In genomic region chrX:141402897-141403610, GRCh38 we compare ENCODE assay signal across 19 cellular contexts.
DNase-seq lines count a peak whose midpoint lies in the region; ATAC-seq and TF ChIP-seq lines count a peak whose summit lies in the region.
"Had no signal": no experiment of that assay in that cellular context is flagged by ENCODE, and none has a peak within 500 bp of the region (broad histone marks: within the 10 kb centered on the region; RNA-seq: fewer than 3 reads in every experiment).

No MANE protein-coding gene starts in this region.

- no peak overlapping the region for H3K14ac ChIP-seq in IMR-90 (replicated peaks; ENCODE audit: low read depth, low read length)

- no peak overlapping the region for H2BK15ac ChIP-seq in IMR-90 (ENCODE audit: low read depth, low read length)

- peak overlapping the region; percentile 45; the same call in 1 of the 2 replicates for H2AK5ac ChIP-seq in IMR-90 (ENCODE audit: low read depth, low read length)

- TF ChIP-seq CTCF in IMR-90 (conservative IDR thresholded peaks at IDR 0.05; ENCODE audit: low read depth, low read length) (no peak), gastroesophageal sphincter (IDR thresholded peaks at IDR 0.05) (no peak), sigmoid colon (IDR thresholded peaks at IDR 0.05) (no peak), GM13977 (IDR thresholded peaks at IDR 0.05; ENCODE audit: extremely low read depth, insufficient read depth, missing control alignments) (no peak)

- intact Hi-C loops in IMR-90 (cut with micrococcal nuclease) = no loop called here
- intact Hi-C loops in sigmoid colon (cut with DNase I) = no loop called here

- H3K9ac ChIP-seq in IMR-90 (ENCODE audit: low read depth, low read length) = no peak overlapping the region
- H3K9ac ChIP-seq: BLaER1, GM23248 had no signal

- H4K5ac ChIP-seq in IMR-90 (ENCODE audit: low read depth, low read length) = no peak overlapping the region

- H2AFZ ChIP-seq in IMR-90 (replicated peaks; ENCODE audit: low read length, poor library complexity) = no peak overlapping the region
- H2AFZ ChIP-seq: GM23248 had no signal

- H3K79me1 ChIP-seq in IMR-90 (ENCODE audit: low read depth in 1 of 2, low read length in 2 of 2) = no peaks in the 10 kb centered on the region

- no peaks in the 10 kb centered on the region for H4K20me1 ChIP-seq in IMR-90 (ENCODE audit: insufficient read depth, low read length)

- H3K27ac ChIP-seq in IMR-90 (ENCODE audit: insufficient read depth, low read length) = no peak overlapping the region
- H3K27ac ChIP-seq in gastroesophageal sphincter = no peak overlapping the region
- no peak overlapping the region for H3K27ac ChIP-seq in sigmoid colon
- H3K27ac ChIP-seq: BLaER1, C4-2B, GM23248 had no signal

- in situ Hi-C loops in IMR-90 (cut with MboI; ENCODE audit: low sequenced_read_pairs) (no loop called here), GM13977 (cut with MboI; ENCODE audit: low pct_unique_long_range_greater_than_20kb, low sequenced_read_pairs, unreplicated experiment) (no loop called here)

- no peak overlapping the region for H4K91ac ChIP-seq in IMR-90 (ENCODE audit: insufficient read depth, low read depth, low read length)

- H3K9me3 ChIP-seq in IMR-90 (ENCODE audit: control insufficient read depth, insufficient read depth, low read length) = no peaks in the 10 kb centered on the region; the same call in 1 of the 2 replicates
- H3K9me3 ChIP-seq in gastroesophageal sphincter = no peaks in the 10 kb centered on the region
- no peaks in the 10 kb centered on the region for H3K9me3 ChIP-seq in sigmoid colon
- H3K9me3 ChIP-seq: BLaER1, Caco-2 had no signal

- H2BK20ac ChIP-seq in IMR-90 (ENCODE audit: low read depth, low read length) = peak overlapping the region; percentile 18; the same call in 1 of the 2 replicates

- no peak overlapping the region for H3K18ac ChIP-seq in IMR-90 (ENCODE audit: low read depth, low read length)

- DNase-seq in IMR-90 (no peak), sigmoid colon (peak; percentile 34), GM13977 (ENCODE audit: low spot score) (no peak), AML-193 (lab: John Stamatoyannopoulos, UW) (no peak)
- DNase-seq: 8988T; Caco-2; CD4-positive, CD25-positive, alpha-beta regulatory T cell; CD8-positive, alpha-beta T cell; DMS79; EL; GDM1; GM23248; H7; HCEC 1CT had no signal

- no peak overlapping the region for H3K23ac ChIP-seq in IMR-90 (ENCODE audit: low read depth, low read length)

- TF ChIP-seq EP300 in gastroesophageal sphincter (IDR thresholded peaks at IDR 0.05) (no peak), sigmoid colon (IDR thresholded peaks at IDR 0.05) (no peak)

- 100% methylated on average over 1 of the region's 7 CpGs; no CpG with 5 or more reads in 1 of the 2 experiments for WGBS in IMR-90 (ENCODE audit: extremely low coverage in 2 of 2, insufficient read length in 1 of 2), 2 experiments
- WGBS in gastroesophageal sphincter (ENCODE audit: low coverage in 1 of 2), 2 donors = 40% methylated on average over 1 of the region's 7 CpGs; no CpG with 5 or more reads in 1 of the 2 donors
- 68 to 78% methylated on average over 7 of the region's 7 CpGs for WGBS in sigmoid colon, 2 donors

- H2BK120ac ChIP-seq in IMR-90 (ENCODE audit: low read depth, low read length) = no peak overlapping the region

- TF ChIP-seq RAD21 in IMR-90 (IDR thresholded peaks at IDR 0.05; ENCODE audit: low read length) = no peak

- TF ChIP-seq POLR2A in IMR-90 (IDR thresholded peaks at IDR 0.05; ENCODE audit: low read depth, low read length) (no peak), gastroesophageal sphincter (IDR thresholded peaks at IDR 0.05) (no peak), sigmoid colon (IDR thresholded peaks at IDR 0.05) (no peak)

- no peak overlapping the region for H2AK9ac ChIP-seq in IMR-90 (replicated peaks; ENCODE audit: low read depth, low read length, poor library complexity)

- BruUV-seq in IMR-90 (replicated peaks; lab: Mats Ljungman, UMichigan) = no TSS peak

- ATAC-seq in IMR-90 (ENCODE audit: low read depth) (no peak), gastroesophageal sphincter (peak; percentile 28), GM18520 (IDR thresholded peaks at IDR 0.05; ENCODE audit: unreplicated experiment) (no peak)
- ATAC-seq: CD8-positive, alpha-beta T cell; GM12878 had no signal

- no peak overlapping the region for H4K8ac ChIP-seq in IMR-90 (ENCODE audit: low read depth in 2 of 2, low read length in 2 of 2)

- H2BK5ac ChIP-seq in IMR-90 (ENCODE audit: low read depth, low read length, poor library complexity, severe bottlenecking) = no peak overlapping the region

- H3K56ac ChIP-seq in IMR-90 (ENCODE audit: extremely low read depth, insufficient read depth, low read length) = no peak overlapping the region

- H3K36me3 ChIP-seq in IMR-90 (ENCODE audit: control insufficient read depth, insufficient read depth, low read length) = no peaks in the 10 kb centered on the region
- H3K36me3 ChIP-seq in gastroesophageal sphincter = no peaks in the 10 kb centered on the region
- no peaks in the 10 kb centered on the region for H3K36me3 ChIP-seq in sigmoid colon
- H3K36me3 ChIP-seq: BLaER1 had no signal

- no peaks in the 10 kb centered on the region for H3K9me1 ChIP-seq in IMR-90 (ENCODE audit: insufficient read depth, low read length)

- POLR2A ChIA-PET in IMR-90 (lab: Charles Lee; ENCODE audit: unreplicated experiment) = no interaction called here

- H3K4me3 ChIP-seq in IMR-90 (ENCODE audit: insufficient read depth, low read depth, low read length) (no peak overlapping the region), gastroesophageal sphincter (no peak overlapping the region), sigmoid colon (no peak overlapping the region)
- H3K4me3 ChIP-seq: BLaER1, GM12878, GM23248 had no signal

- H3K4me2 ChIP-seq in IMR-90 (ENCODE audit: low read depth, low read length) = no peak overlapping the region
- H3K4me2 ChIP-seq: BLaER1 had no signal

- H3K4ac ChIP-seq in IMR-90 (ENCODE audit: low read depth, low read length) = no peak overlapping the region

- dilution Hi-C loops in IMR-90 (cut with HindIII; ENCODE audit: low sequenced_read_pairs, unreplicated experiment) = no loop called here

- H3K27me3 ChIP-seq in IMR-90 (ENCODE audit: control insufficient read depth, insufficient read depth, low read length) (no peaks in the 10 kb centered on the region), gastroesophageal sphincter (no peaks in the 10 kb centered on the region), sigmoid colon (no peaks in the 10 kb centered on the region)

- H3K4me1 ChIP-seq in IMR-90 (ENCODE audit: control insufficient read depth, insufficient read depth, low read length) = peaks cover 2% of the 10 kb centered on the region; the same call in 1 of the 2 replicates
- H3K4me1 ChIP-seq in gastroesophageal sphincter = no peaks in the 10 kb centered on the region
- no peaks in the 10 kb centered on the region for H3K4me1 ChIP-seq in sigmoid colon
- H3K4me1 ChIP-seq: BLaER1 had no signal

- CTCF ChIA-PET in IMR-90 (lab: Yijun Ruan, JAX) = no interaction called here

TF ChIP-seq in IMR-90, 13 proteins besides CTCF, POLR2A, EP300 and RAD21:
- no peak for TF ChIP-seq BHLHE40 (IDR thresholded peaks at IDR 0.05; ENCODE audit: low read depth, low read length)
- TF ChIP-seq FOS (IDR thresholded peaks at IDR 0.05; ENCODE audit: low read depth, low read length) = no peak
- TF ChIP-seq MAZ (IDR thresholded peaks at IDR 0.05; ENCODE audit: borderline replicate concordance, low read depth, low read length) = no peak
- no peak for TF ChIP-seq MXI1 (IDR thresholded peaks at IDR 0.05; ENCODE audit: borderline replicate concordance, low read depth, low read length)
- TF ChIP-seq USF2 (IDR thresholded peaks at IDR 0.05; ENCODE audit: low read depth, low read length) = no peak
- no peak for TF ChIP-seq CEBPB (IDR thresholded peaks at IDR 0.05; ENCODE audit: low read depth, low read length)
- no peak for TF ChIP-seq NFE2L2 (IDR thresholded peaks at IDR 0.05; ENCODE audit: low read depth, low read length)
- no peak for TF ChIP-seq RCOR1 (IDR thresholded peaks at IDR 0.05; ENCODE audit: insufficient replicate concordance, low read length)
- TF ChIP-seq RFX5 (IDR thresholded peaks at IDR 0.05; ENCODE audit: low read depth, low read length) = no peak
- TF ChIP-seq ELK1 (IDR thresholded peaks at IDR 0.05; ENCODE audit: borderline replicate concordance, low read depth, low read length) = no peak
- no peak for TF ChIP-seq SMC3 (IDR thresholded peaks at IDR 0.05; ENCODE audit: low read depth, low read length)
- no peak for TF ChIP-seq MAFK (IDR thresholded peaks at IDR 0.05; ENCODE audit: low read depth, low read length)
- no peak for TF ChIP-seq CHD1 (IDR thresholded peaks at IDR 0.05; ENCODE audit: low read depth, low read length)
